ENCODE assay signal across 29 cellular contexts in the genomic region with DNA sequence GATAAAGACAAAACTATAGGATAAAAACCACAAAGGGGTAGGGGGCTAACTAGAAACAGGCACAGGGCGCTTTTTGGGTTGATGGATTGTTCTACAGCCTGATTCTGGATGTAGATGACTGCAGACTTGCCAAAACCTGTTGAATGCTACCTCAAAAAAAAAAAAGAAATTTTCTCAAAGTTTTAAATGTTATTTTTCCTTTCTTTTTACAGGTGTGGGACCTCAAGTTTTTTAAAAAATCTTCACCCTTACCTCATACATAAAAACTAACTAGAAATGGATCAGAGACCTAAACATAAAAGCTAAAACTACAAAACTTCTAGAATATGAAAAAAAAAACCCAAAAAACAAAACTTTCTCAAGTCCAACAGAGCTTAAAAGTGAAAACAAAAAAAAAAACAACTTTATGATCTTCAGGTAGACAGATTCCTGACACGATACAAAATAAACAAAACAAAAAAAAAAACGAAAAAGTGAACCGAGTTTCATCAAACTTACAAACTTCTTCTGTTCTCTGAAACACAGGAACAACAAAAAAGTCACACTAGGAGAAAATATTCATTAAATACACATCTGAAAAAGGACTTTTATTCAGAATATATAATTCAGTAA. TPM values are rescaled to one million over a fixed set of nuclear protein-coding genes. Genes with fewer than 3 reads are reported as not detected.
DNase-seq lines count a peak whose midpoint lies in the region; ATAC-seq, FAIRE-seq and TF ChIP-seq lines count a peak whose summit lies in the region.
"Had no signal": no experiment of that assay in that cellular context is flagged by ENCODE, and none has a peak within 500 bp of the region (broad histone marks: within the 10 kb centered on the region; RNA-seq: fewer than 3 reads in every experiment).

No MANE protein-coding gene starts in this region.

- peak overlapping the region; percentile 46; the same call in 1 of the 2 replicates for H3K4me2 ChIP-seq in KMS-11
- H3K4me2 ChIP-seq: BLaER1 had no signal

- H3K4me1 Mint-ChIP-seq in endodermal cell, result peaks cover 29% of the 10 kb centered on the region
- H3K4me1 Mint-ChIP-seq in mesothelial cell of epicardium, result peaks cover 21% of the 10 kb centered on the region
- H3K4me1 Mint-ChIP-seq in activated naive CD8-positive, alpha-beta T cell treated with anti-CD3 and anti-CD28 coated beads, Interleukin-2, amount 50 U/mL, for 24 hours, result peaks cover 60% of the 10 kb centered on the region
- H3K4me1 Mint-ChIP-seq in activated T-cell treated with anti-CD3 and anti-CD28 coated beads, Interleukin-2, amount 50 U/mL, for 72 hours (ENCODE audit: low read depth), result peaks cover 67% of the 10 kb centered on the region

- H3K36me3 Mint-ChIP-seq in endodermal cell (ENCODE audit: low read depth), result peaks cover 8% of the 10 kb centered on the region
- H3K36me3 Mint-ChIP-seq in mesothelial cell of epicardium, result peaks cover 4% of the 10 kb centered on the region
- H3K36me3 Mint-ChIP-seq in activated naive CD8-positive, alpha-beta T cell treated with anti-CD3 and anti-CD28 coated beads, Interleukin-2, amount 50 U/mL, for 24 hours (ENCODE audit: low read depth), result peaks cover 5% of the 10 kb centered on the region
- peaks cover 2 to 4% of the 10 kb centered on the region in 2 donors for H3K36me3 Mint-ChIP-seq in activated T-cell treated with anti-CD3 and anti-CD28 coated beads, Interleukin-2, amount 50 U/mL, for 72 hours (ENCODE audit: insufficient read depth in 2 of 2)

- H3K27ac ChIP-seq in KMS-11 (no peak overlapping the region), endodermal cell (ENCODE audit: low read depth, low read length) (no peak overlapping the region)
- H3K27ac ChIP-seq: BLaER1 had no signal

- peaks cover 100% of the 10 kb centered on the region for H3K79me2 ChIP-seq in KMS-11 (ENCODE audit: insufficient read depth, low read depth)

- TF ChIP-seq CTCF in KMS-11 (conservative IDR thresholded peaks at IDR 0.05; ENCODE audit: low read depth, low read length), result no peak
- TF ChIP-seq CTCF in endodermal cell (conservative IDR thresholded peaks at IDR 0.05), result no peak
- no peak for TF ChIP-seq CTCF in mesothelial cell of epicardium (IDR thresholded peaks at IDR 0.05; ENCODE audit: unreplicated experiment)

- H3K4me3 Mint-ChIP-seq in endodermal cell (no peak overlapping the region), mesothelial cell of epicardium (no peak overlapping the region)
- no peak overlapping the region for H3K4me3 Mint-ChIP-seq in activated naive CD8-positive, alpha-beta T cell treated with anti-CD3 and anti-CD28 coated beads, Interleukin-2, amount 50 U/mL, for 24 hours
- no peak overlapping the region for H3K4me3 Mint-ChIP-seq in activated T-cell treated with anti-CD3 and anti-CD28 coated beads, Interleukin-2, amount 50 U/mL, for 72 hours
- H3K4me3 Mint-ChIP-seq: activated CD4-positive, alpha-beta T cell treated with anti-CD3 and anti-CD28 coated beads for 36 hours; naive thymus-derived CD4-positive, alpha-beta T cell; type B pancreatic cell had no signal

- H3K9ac ChIP-seq in KMS-11, result no peak overlapping the region
- no peak overlapping the region for H3K9ac ChIP-seq in endodermal cell (ENCODE audit: extremely low read depth, low read length, poor library complexity, severe bottlenecking)
- H3K9ac ChIP-seq: BLaER1 had no signal

- H3K27me3 Mint-ChIP-seq in endodermal cell (ENCODE audit: insufficient read depth), result no peaks in the 10 kb centered on the region
- no peaks in the 10 kb centered on the region for H3K27me3 Mint-ChIP-seq in mesothelial cell of epicardium (ENCODE audit: low read depth)
- no peaks in the 10 kb centered on the region for H3K27me3 Mint-ChIP-seq in activated naive CD8-positive, alpha-beta T cell treated with anti-CD3 and anti-CD28 coated beads, Interleukin-2, amount 50 U/mL, for 24 hours
- H3K27me3 Mint-ChIP-seq in activated T-cell treated with anti-CD3 and anti-CD28 coated beads, Interleukin-2, amount 50 U/mL, for 72 hours (ENCODE audit: low read depth), result no peaks in the 10 kb centered on the region
- H3K27me3 Mint-ChIP-seq: activated CD4-positive, alpha-beta T cell treated with anti-CD3 and anti-CD28 coated beads for 36 hours; naive thymus-derived CD4-positive, alpha-beta T cell; type B pancreatic cell had no signal

- H3K36me3 ChIP-seq in KMS-11 (ENCODE audit: insufficient read depth) (no peaks in the 10 kb centered on the region; the same call in 1 of the 2 replicates), endodermal cell (ENCODE audit: control insufficient read depth, insufficient read depth, low read length) (no peaks in the 10 kb centered on the region)
- H3K36me3 ChIP-seq: HAP-1, MG63, stomach had no signal

- H3K4me1 ChIP-seq in KMS-11 (ENCODE audit: low read depth, poor library complexity, severe bottlenecking) (peaks cover 94% of the 10 kb centered on the region), endodermal cell (ENCODE audit: control insufficient read depth, insufficient read depth, low read length) (no peaks in the 10 kb centered on the region)

- H2AFZ ChIP-seq in KMS-11 (ENCODE audit: low read depth), result no peak overlapping the region

- peak; percentile 47 for FAIRE-seq in A204.1 (lab: Jason Lieb, UNC)
- FAIRE-seq: GM18507, small intestine had no signal

- no peak for DNase-seq in endodermal cell
- no peak for DNase-seq in mesothelial cell of epicardium (ENCODE audit: low spot score in 2 of 2, unreplicated experiment in 2 of 2)
- DNase-seq in activated naive CD8-positive, alpha-beta T cell treated with anti-CD3 and anti-CD28 coated beads, Interleukin-2, amount 50 U/mL, for 24 hours, result no peak
- DNase-seq in activated T-cell treated with anti-CD3 and anti-CD28 coated beads, Interleukin-2, amount 50 U/mL, for 72 hours, result no peak
- no peak for DNase-seq in NCI-H446 (lab: John Stamatoyannopoulos, UW)
- DNase-seq: activated CD4-positive, alpha-beta T cell treated with anti-CD3 and anti-CD28 coated beads for 36 hours; activated gamma-delta T cell; cerebellar nuclear complex; DND-41; hippocampal formation; MG63; midbrain; naive thymus-derived CD4-positive, alpha-beta T cell; NCI-H2029; NCI-H226; NCI-H774; nucleus accumbens; small intestine; stimulated activated CD4-positive, alpha-beta T cell treated with anti-CD3 and anti-CD28 coated beads, Interleukin-1b, Interleukin-23, amount 100 ng/mL, for 48 hours; stimulated activated CD8-positive, alpha-beta memory T cell treated with anti-CD3 and anti-CD28 coated beads, Interleukin-4, amount 100 ng/mL, for 48 hours; stomach had no signal

- H3K9me3 Mint-ChIP-seq in endodermal cell (no peaks in the 10 kb centered on the region), mesothelial cell of epicardium (no peaks in the 10 kb centered on the region)
- no peaks in the 10 kb centered on the region for H3K9me3 Mint-ChIP-seq in activated naive CD8-positive, alpha-beta T cell treated with anti-CD3 and anti-CD28 coated beads, Interleukin-2, amount 50 U/mL, for 24 hours
- no peaks in the 10 kb centered on the region for H3K9me3 Mint-ChIP-seq in activated T-cell treated with anti-CD3 and anti-CD28 coated beads, Interleukin-2, amount 50 U/mL, for 72 hours

- H3K27me3 ChIP-seq in KMS-11 (ENCODE audit: insufficient read depth, low read depth) (no peaks in the 10 kb centered on the region), endodermal cell (ENCODE audit: control insufficient read depth, insufficient read depth, low read length, poor library complexity, severe bottlenecking) (no peaks in the 10 kb centered on the region)
- H3K27me3 ChIP-seq: BLaER1, body of pancreas, MG63, stomach had no signal

- ATAC-seq in GM19351 (IDR thresholded peaks at IDR 0.05; ENCODE audit: unreplicated experiment), result no peak
- ATAC-seq in activated naive CD8-positive, alpha-beta T cell treated with anti-CD3 and anti-CD28 coated beads, Interleukin-2, amount 50 U/mL, for 24 hours, result no peak
- ATAC-seq in activated T-cell treated with anti-CD3 and anti-CD28 coated beads, Interleukin-2, amount 50 U/mL, for 72 hours (replicated peaks in 1 of 2), result no peak

- H3K27ac Mint-ChIP-seq in endodermal cell (peak overlapping the region; percentile 44), mesothelial cell of epicardium (peak overlapping the region; percentile 33)
- no peak overlapping the region for H3K27ac Mint-ChIP-seq in activated naive CD8-positive, alpha-beta T cell treated with anti-CD3 and anti-CD28 coated beads, Interleukin-2, amount 50 U/mL, for 24 hours
- no peak overlapping the region for H3K27ac Mint-ChIP-seq in activated T-cell treated with anti-CD3 and anti-CD28 coated beads, Interleukin-2, amount 50 U/mL, for 72 hours
- H3K27ac Mint-ChIP-seq: activated CD4-positive, alpha-beta T cell treated with anti-CD3 and anti-CD28 coated beads for 36 hours; naive thymus-derived CD4-positive, alpha-beta T cell had no signal

- 87 to 100% methylated on average over 2 to 4 of the region's 4 CpGs for WGBS in endodermal cell (ENCODE audit: insufficient coverage in 1 of 2, insufficient read length in 1 of 2), 2 experiments

- H4K20me1 ChIP-seq in KMS-11 (ENCODE audit: insufficient read depth), result peaks cover 98% of the 10 kb centered on the region

- H3K9me3 ChIP-seq in endodermal cell (ENCODE audit: control insufficient read depth, low read length), result no peaks in the 10 kb centered on the region
- H3K9me3 ChIP-seq: body of pancreas, HAP-1, MG63, stomach had no signal

- H3K4me3 ChIP-seq in KMS-11 (IDR thresholded peaks at IDR 0.05; ENCODE audit: insufficient read depth, low read depth, low read length), result no peak overlapping the region
- no peak overlapping the region for H3K4me3 ChIP-seq in endodermal cell (ENCODE audit: low read length)
- H3K4me3 ChIP-seq: BLaER1, body of pancreas, HAP-1, MG63, stomach had no signal

RNA-seq across cellular contexts. Expression of gene RHEB, which starts 14.9 kb away (rescaled TPM):
- total RNA-seq in endodermal cell (100 to 1,000 TPM; 108 to 113 TPM), mesothelial cell of epicardium (88.5 to 90.3 TPM (median 89.4 TPM) in 3 replicates)
- 119 TPM for polyA plus RNA-seq in endodermal cell (2013, experiment 1 of 2)
- 115 TPM for polyA plus RNA-seq in endodermal cell (2013, experiment 2 of 2)
- 10 to 100 TPM; 39.3 to 47.3 TPM for total RNA-seq in activated T-cell treated with anti-CD3 and anti-CD28 coated beads, Interleukin-2, amount 50 U/mL, for 72 hours

Comparison
In these comparisons a context has a peak if more than half of its experiments do, and no peak if none do; other contexts are left out.
1. H3K27ac Mint-ChIP-seq: peak in endodermal cell (single experiment) and mesothelial cell of epicardium (single experiment); none in activated naive CD8-positive, alpha-beta T cell treated with anti-CD3 and anti-CD28 coated beads, Interleukin-2, amount 50 U/mL, for 24 hours (single experiment) and activated T-cell treated with anti-CD3 and anti-CD28 coated beads, Interleukin-2, amount 50 U/mL, for 72 hours (single experiment).